In genomic region chr3:143090486-143090885, GRCh38 we compare ENCODE assay signal across 1 cellular context.
TF ChIP-seq lines count a peak whose summit lies in the region.

No MANE protein-coding gene starts in this region.

TF ChIP-seq in H1, 55 proteins besides CTCF, POLR2A, EP300 and RAD21:
- TF ChIP-seq TCF12 (IDR thresholded peaks at IDR 0.05; ENCODE audit: low read depth, low read length) = no peak
- TF ChIP-seq RFX5 (IDR thresholded peaks at IDR 0.05; ENCODE audit: borderline replicate concordance, low read depth, low read length) = no peak
- TF ChIP-seq BACH1 (IDR thresholded peaks at IDR 0.05; ENCODE audit: low read length) = no peak
- no peak for TF ChIP-seq BRCA1 (IDR thresholded peaks at IDR 0.05; ENCODE audit: low read depth, low read length)
- TF ChIP-seq NRF1 (IDR thresholded peaks at IDR 0.05; ENCODE audit: low read depth, low read length) = no peak
- TF ChIP-seq SP1 (IDR thresholded peaks at IDR 0.05; ENCODE audit: low read depth, low read length) = no peak
- TF ChIP-seq POLR2AphosphoS5 (IDR thresholded peaks at IDR 0.05; ENCODE audit: low read depth, low read length) = no peak
- TF ChIP-seq CBX8 (IDR thresholded peaks at IDR 0.05; ENCODE audit: borderline replicate concordance, low read depth, low read length) = no peak
- TF ChIP-seq HDAC2 (IDR thresholded peaks at IDR 0.05; ENCODE audit: borderline replicate concordance in 1 of 2, low read depth in 2 of 2, low read length in 2 of 2) = no peak
- no peak for TF ChIP-seq SAP30 (IDR thresholded peaks at IDR 0.05; ENCODE audit: insufficient read depth, insufficient replicate concordance, low read length)
- TF ChIP-seq ASH2L (IDR thresholded peaks at IDR 0.05; ENCODE audit: low read length) = no peak
- no peak for TF ChIP-seq FOSL1 (IDR thresholded peaks at IDR 0.05; ENCODE audit: insufficient read depth, low read depth, low read length)
- no peak for TF ChIP-seq SIX5 (IDR thresholded peaks at IDR 0.05; ENCODE audit: low read depth, low read length)
- no peak for TF ChIP-seq CBX5 (IDR thresholded peaks at IDR 0.05; ENCODE audit: low read depth, low read length)
- no peak for TF ChIP-seq TEAD4 (IDR thresholded peaks at IDR 0.05; ENCODE audit: low read depth, low read length)
- TF ChIP-seq NANOG (IDR thresholded peaks at IDR 0.05; ENCODE audit: insufficient read depth, low read depth, low read length, poor library complexity, severe bottlenecking) = no peak
- no peak for TF ChIP-seq GABPA (IDR thresholded peaks at IDR 0.05; ENCODE audit: borderline replicate concordance, insufficient read depth, low read length)
- TF ChIP-seq HDAC6 (IDR thresholded peaks at IDR 0.05; ENCODE audit: low read depth, low read length) = no peak
- TF ChIP-seq KDM5A (IDR thresholded peaks at IDR 0.05; ENCODE audit: low read length) = no peak
- TF ChIP-seq ZNF274 (IDR thresholded peaks at IDR 0.05; ENCODE audit: borderline replicate concordance, extremely low read depth, low read length) = no peak
